12 cellular contexts compared by ENCODE assay signal in the genomic region with DNA sequence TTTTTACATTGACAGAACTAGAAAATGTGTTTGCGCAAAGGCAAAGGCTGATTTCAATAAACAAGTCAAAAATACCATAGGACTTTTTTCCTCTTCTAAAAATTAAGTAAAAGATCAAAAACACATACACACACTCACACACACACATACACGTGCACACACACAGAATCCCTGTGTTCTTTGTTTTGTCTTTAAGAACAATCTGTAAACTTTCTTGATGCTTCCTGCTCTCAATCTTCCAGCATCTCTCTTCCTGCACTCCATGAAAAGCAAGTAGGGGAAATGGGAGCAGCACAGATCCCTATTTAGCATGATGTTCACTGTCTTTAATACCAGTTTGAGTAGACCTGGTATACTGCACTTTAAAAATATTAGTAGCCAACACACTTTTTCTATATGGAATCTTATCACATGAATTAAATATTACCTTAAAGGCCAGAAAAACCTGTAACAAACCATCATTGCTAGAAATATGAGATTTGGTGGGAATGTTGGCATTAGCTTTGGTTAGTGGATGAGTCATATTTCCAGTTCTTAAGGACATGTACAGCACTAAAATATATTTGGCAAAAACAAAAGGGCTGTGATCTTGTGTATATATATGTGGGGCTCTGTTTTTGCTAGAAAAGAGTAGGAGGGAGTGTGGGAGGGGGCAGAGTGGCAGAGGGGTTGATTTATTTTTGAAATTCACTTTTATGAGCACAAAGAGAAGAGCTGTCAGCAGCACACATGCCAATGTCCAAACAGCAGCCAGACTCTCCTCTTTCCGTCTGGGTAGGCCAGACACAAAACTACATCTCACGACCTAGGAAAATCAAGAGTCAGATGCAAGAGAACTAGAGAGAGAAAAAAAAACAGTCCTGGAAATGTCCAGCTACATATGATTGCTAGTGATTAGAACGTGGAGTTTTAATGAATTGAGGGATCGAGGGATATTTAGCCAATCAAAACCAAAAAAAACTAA. TPM values are rescaled to one million over a fixed set of nuclear protein-coding genes. Genes with fewer than 3 reads are reported as not detected.
A peak's percentile ranks its signal among the peaks of the same experiment; 100 is the strongest.
DNase-seq lines count a peak whose midpoint lies in the region; TF ChIP-seq lines count a peak whose summit lies in the region.
"Had no signal": no experiment of that assay in that cellular context is flagged by ENCODE, and none has a peak within 500 bp of the region (broad histone marks: within the 10 kb centered on the region; RNA-seq: fewer than 3 reads in every experiment).

No MANE protein-coding gene starts in this region.

- H3K27me3 Mint-ChIP-seq in mesothelial cell of epicardium (ENCODE audit: low read depth) = no peaks in the 10 kb centered on the region

- no peaks in the 10 kb centered on the region for H3K9me3 ChIP-seq in right atrium auricular region
- no peaks in the 10 kb centered on the region for H3K9me3 ChIP-seq in colonic mucosa
- H3K9me3 ChIP-seq: tibial nerve had no signal

- H3K27me3 ChIP-seq in right atrium auricular region (no peaks in the 10 kb centered on the region), colonic mucosa (no peaks in the 10 kb centered on the region)
- H3K27me3 ChIP-seq: tibial nerve had no signal

- H3K4me3 ChIP-seq in right atrium auricular region (no peak overlapping the region), colonic mucosa (no peak overlapping the region)
- H3K4me3 ChIP-seq: tibial nerve had no signal

- peaks cover 54% of the 10 kb centered on the region for H3K4me1 Mint-ChIP-seq in mesothelial cell of epicardium

- no peaks in the 10 kb centered on the region for H3K9me3 Mint-ChIP-seq in mesothelial cell of epicardium
- H3K9me3 Mint-ChIP-seq: activated naive CD4-positive, alpha-beta T cell treated with anti-CD3 and anti-CD28 coated beads for 36 hours had no signal

- H3K27ac Mint-ChIP-seq in mesothelial cell of epicardium = peak overlapping the region; percentile 80
- H3K27ac Mint-ChIP-seq: activated naive CD4-positive, alpha-beta T cell treated with anti-CD3 and anti-CD28 coated beads for 36 hours had no signal

- no peaks in the 10 kb centered on the region for H3K36me3 Mint-ChIP-seq in mesothelial cell of epicardium

- intact Hi-C loops in cardiac septum (cut with DNase I) (loop anchor here (10.0 kb wide), 2 partner anchors 181 to 451 kb away; no protein-coding TSS in a partner anchor), colonic mucosa (cut with DNase I) (loop anchor here (10.0 kb wide), 1 partner anchor 181 kb away; no protein-coding TSS in a partner anchor)

- TF ChIP-seq CTCF in right atrium auricular region (IDR thresholded peaks at IDR 0.05) (no peak), colonic mucosa (IDR thresholded peaks at IDR 0.05) (no peak), mesothelial cell of epicardium (IDR thresholded peaks at IDR 0.05; ENCODE audit: unreplicated experiment) (no peak)

- no peak for DNase-seq in right atrium auricular region (ENCODE audit: low spot score)
- no peak for DNase-seq in cardiac septum (ENCODE audit: low spot score)
- no peak for DNase-seq in colonic mucosa
- DNase-seq in mesothelial cell of epicardium (ENCODE audit: low spot score in 2 of 2, unreplicated experiment in 2 of 2) = no peak
- DNase-seq in activated gamma-delta T cell (lab: John Stamatoyannopoulos, UW) = no peak
- DNase-seq in NCI-H1930 (lab: John Stamatoyannopoulos, UW) = no peak
- DNase-seq in activated effector memory CD4-positive, alpha-beta T cell treated with Interleukin-2 at 50 U/mL for 16 hours = no peak
- DNase-seq in stimulated activated CD4-positive, alpha-beta T cell treated with anti-CD3 and anti-CD28 coated beads, Interleukin-15, amount 100 ng/mL, for 24 hours = no peak
- DNase-seq: activated naive CD4-positive, alpha-beta T cell treated with anti-CD3 and anti-CD28 coated beads for 36 hours; NCI-H2081 treated with DMSO at 0.1 percent for 48 hours; stimulated activated CD4-positive, alpha-beta T cell treated with anti-CD3 and anti-CD28 coated beads, Interleukin-4, amount 100 ng/mL, for 1 hour had no signal

- H3K36me3 ChIP-seq in right atrium auricular region (no peaks in the 10 kb centered on the region), colonic mucosa (no peaks in the 10 kb centered on the region)
- H3K36me3 ChIP-seq: tibial nerve had no signal

- H3K4me3 Mint-ChIP-seq in mesothelial cell of epicardium = peak overlapping the region; percentile 24
- H3K4me3 Mint-ChIP-seq: activated naive CD4-positive, alpha-beta T cell treated with anti-CD3 and anti-CD28 coated beads for 36 hours had no signal

- H3K4me1 ChIP-seq in right atrium auricular region = peaks cover 0 to 55% of the 10 kb centered on the region in 2 donors
- H3K4me1 ChIP-seq in colonic mucosa = peaks cover 7% of the 10 kb centered on the region

- peak overlapping the region; percentile 23 to 58 for H3K27ac ChIP-seq in right atrium auricular region
- H3K27ac ChIP-seq in colonic mucosa = peak overlapping the region; percentile 3

- peak overlapping the region in 1 of 2 donors; percentile 44 for H3K9ac ChIP-seq in colonic mucosa (ENCODE audit: low read depth in 2 of 2, low read length in 2 of 2)

RNA-seq across cellular contexts. Expression of a gene that starts 4.6 kb away (rescaled TPM):
- total RNA-seq in right atrium auricular region = 10 to 100 TPM; 24.5 to 36.4 TPM
- 51.4 TPM for total RNA-seq in cardiac septum
- 100 to 1,000 TPM in 1 of 2 donors, 10 to 100 TPM in 1; 94.1 to 117 TPM for total RNA-seq in colonic mucosa
- total RNA-seq in mesothelial cell of epicardium = 87.4 to 93.7 TPM (median 90.0 TPM) in 3 replicates
